Comparison of ENCODE assay signal across 16 cellular contexts in genomic region chr13:20616059-20616797, GRCh38. TPM values are rescaled to one million over a fixed set of nuclear protein-coding genes. Genes with fewer than 3 reads are reported as not detected.
A peak's percentile ranks its signal among the peaks of the same experiment; 100 is the strongest.
DNase-seq lines count a peak whose midpoint lies in the region; ATAC-seq and TF ChIP-seq lines count a peak whose summit lies in the region.
"Had no signal": no experiment of that assay in that cellular context is flagged by ENCODE, and none has a peak within 500 bp of the region (broad histone marks: within the 10 kb centered on the region; RNA-seq: fewer than 3 reads in every experiment).

No MANE protein-coding gene starts in this region.

- no peak overlapping the region for H3K9ac ChIP-seq in colonic mucosa (ENCODE audit: low read depth in 2 of 2, low read length in 2 of 2)
- H3K9ac ChIP-seq: KMS-11 had no signal

- no peaks in the 10 kb centered on the region for H3K36me3 Mint-ChIP-seq in activated CD4-positive, alpha-beta T cell treated with anti-CD3 and anti-CD28 coated beads, Interleukin-2, amount 10 ng/mL, durations not matched to agents 7 days and 5 days (ENCODE audit: low read depth)
- H3K36me3 Mint-ChIP-seq: activated CD4-positive, alpha-beta memory T cell treated with anti-CD3 and anti-CD28 coated beads for 36 hours had no signal

- no peak overlapping the region for H3K27ac ChIP-seq in colonic mucosa
- H3K27ac ChIP-seq: KMS-11, sigmoid colon had no signal

- no peak overlapping the region for H3K4me3 ChIP-seq in choroid plexus epithelial cell (ENCODE audit: low read depth, low read length)
- H3K4me3 ChIP-seq in colonic mucosa, result no peak overlapping the region
- H3K4me3 ChIP-seq: sigmoid colon had no signal

- no peaks in the 10 kb centered on the region for H3K9me3 ChIP-seq in colonic mucosa
- H3K9me3 ChIP-seq: sigmoid colon had no signal

- POLR2A ChIA-PET in activated CD4-positive, alpha-beta T cell treated with anti-CD3 and anti-CD28 coated beads, Interleukin-2, amount 10 ng/mL, durations not matched to agents 7 days and 5 days (lab: Charles Lee), result no interaction called here

- intact Hi-C loops in colonic mucosa (cut with DNase I), result no loop called here

- H3K4me3 Mint-ChIP-seq in activated CD4-positive, alpha-beta T cell treated with anti-CD3 and anti-CD28 coated beads, Interleukin-2, amount 10 ng/mL, durations not matched to agents 7 days and 5 days, result no peak overlapping the region
- H3K4me3 Mint-ChIP-seq: activated CD4-positive, alpha-beta memory T cell treated with anti-CD3 and anti-CD28 coated beads for 36 hours; CD4-positive, alpha-beta T cell; T-helper 1 cell treated with Interleukin-12 subunit alpha and Interleukin-12 subunit beta and Interleukin-4 antibody, amounts not matched to agents 30 μg/mL and 1 μg/mL, for 36 hours had no signal

- no peaks in the 10 kb centered on the region for H3K27me3 ChIP-seq in colonic mucosa
- H3K27me3 ChIP-seq: sigmoid colon had no signal

- CTCF ChIA-PET in activated CD4-positive, alpha-beta T cell treated with anti-CD3 and anti-CD28 coated beads, Interleukin-2, amount 10 ng/mL, durations not matched to agents 7 days and 5 days (lab: Charles Lee), result no interaction called here

- no peaks in the 10 kb centered on the region for H3K4me1 ChIP-seq in colonic mucosa
- H3K4me1 ChIP-seq: sigmoid colon had no signal

- no peaks in the 10 kb centered on the region for H3K9me3 Mint-ChIP-seq in activated CD4-positive, alpha-beta T cell treated with anti-CD3 and anti-CD28 coated beads, Interleukin-2, amount 10 ng/mL, durations not matched to agents 7 days and 5 days
- H3K9me3 Mint-ChIP-seq: activated CD4-positive, alpha-beta memory T cell treated with anti-CD3 and anti-CD28 coated beads for 36 hours; CD4-positive, alpha-beta T cell; T-helper 1 cell treated with Interleukin-12 subunit alpha and Interleukin-12 subunit beta and Interleukin-4 antibody, amounts not matched to agents 30 μg/mL and 1 μg/mL, for 36 hours had no signal

- H3K36me3 ChIP-seq in colonic mucosa, result no peaks in the 10 kb centered on the region

- H3K27me3 Mint-ChIP-seq in activated CD4-positive, alpha-beta T cell treated with anti-CD3 and anti-CD28 coated beads, Interleukin-2, amount 10 ng/mL, durations not matched to agents 7 days and 5 days, result no peaks in the 10 kb centered on the region
- H3K27me3 Mint-ChIP-seq: activated CD4-positive, alpha-beta memory T cell treated with anti-CD3 and anti-CD28 coated beads for 36 hours; CD4-positive, alpha-beta T cell had no signal

- ATAC-seq in HG02588 (IDR thresholded peaks at IDR 0.05; ENCODE audit: unreplicated experiment), result no peak

- no peak overlapping the region for H3K27ac Mint-ChIP-seq in activated CD4-positive, alpha-beta T cell treated with anti-CD3 and anti-CD28 coated beads, Interleukin-2, amount 10 ng/mL, durations not matched to agents 7 days and 5 days
- H3K27ac Mint-ChIP-seq: activated CD4-positive, alpha-beta memory T cell treated with anti-CD3 and anti-CD28 coated beads for 36 hours; CD4-positive, alpha-beta T cell; T-helper 1 cell treated with Interleukin-12 subunit alpha and Interleukin-12 subunit beta and Interleukin-4 antibody, amounts not matched to agents 30 μg/mL and 1 μg/mL, for 36 hours had no signal

- peak; percentile 75 for DNase-seq in DMS53 (lab: John Stamatoyannopoulos, UW)
- DNase-seq in NCI-H460 (ENCODE audit: extremely low read depth, low read depth), result peak; percentile 40
- peak; percentile 87 for DNase-seq in choroid plexus epithelial cell (ENCODE audit: low read depth)
- DNase-seq in lung microvascular endothelial cell (ENCODE audit: low read depth in 2 of 2), result peak; percentile 47 to 92
- DNase-seq in colonic mucosa, result no peak
- no peak for DNase-seq in activated CD4-positive, alpha-beta T cell treated with anti-CD3 and anti-CD28 coated beads, Interleukin-2, amount 10 ng/mL, durations not matched to agents 7 days and 5 days
- DNase-seq in NCI-H1417 treated with DMSO at 0.1 percent for 48 hours (lab: John Stamatoyannopoulos, UW), result no peak
- DNase-seq: activated CD4-positive, alpha-beta memory T cell treated with anti-CD3 and anti-CD28 coated beads for 36 hours; activated gamma-delta T cell treated with Interleukin-2 at 50 U/mL for 16 hours; CD4-positive, alpha-beta T cell; glutamatergic neuron; NCI-H2029 treated with DMSO at 0.1 percent for 48 hours; sigmoid colon had no signal

- no peak for TF ChIP-seq CTCF in choroid plexus epithelial cell (conservative IDR thresholded peaks at IDR 0.05; ENCODE audit: low read depth, low read length)
- no peak for TF ChIP-seq CTCF in colonic mucosa (IDR thresholded peaks at IDR 0.05)

- no peaks in the 10 kb centered on the region for H3K4me1 Mint-ChIP-seq in activated CD4-positive, alpha-beta T cell treated with anti-CD3 and anti-CD28 coated beads, Interleukin-2, amount 10 ng/mL, durations not matched to agents 7 days and 5 days

RNA-seq across cellular contexts. Expression of gene IFT88, which starts 49.3 kb away (rescaled TPM):
- total RNA-seq in NCI-H460 (2014; rRNA removed; shearing (Covaris generic)), result 20.6 and 21.9 TPM in 2 replicates
- 10.3 and 17.6 TPM in 2 replicates for polyA plus RNA-seq in NCI-H460 (2014; cell fraction: nucleus; rRNA removed)
- total RNA-seq in lung microvascular endothelial cell (5.9 and 6.7 TPM in 2 replicates), colonic mucosa (10 to 100 TPM; 11.8 to 12.0 TPM)
- total RNA-seq in activated CD4-positive, alpha-beta T cell treated with anti-CD3 and anti-CD28 coated beads, Interleukin-2, amount 10 ng/mL, durations not matched to agents 7 days and 5 days, result 1 to 10 TPM; 6.3 to 7.4 TPM

Comparison
In these comparisons a context has a peak if more than half of its experiments do, and no peak if none do; other contexts are left out.
1. DNase-seq: peak in DMS53 (single experiment), NCI-H460 (single experiment), choroid plexus epithelial cell (single experiment) and lung microvascular endothelial cell (2 of 2); none in colonic mucosa (single experiment), activated CD4-positive, alpha-beta T cell treated with anti-CD3 and anti-CD28 coated beads, Interleukin-2, amount 10 ng/mL, durations not matched to agents 7 days and 5 days (single experiment) and NCI-H1417 treated with DMSO at 0.1 percent for 48 hours (single experiment).